19 cellular contexts compared by ENCODE assay signal in the genomic region with DNA sequence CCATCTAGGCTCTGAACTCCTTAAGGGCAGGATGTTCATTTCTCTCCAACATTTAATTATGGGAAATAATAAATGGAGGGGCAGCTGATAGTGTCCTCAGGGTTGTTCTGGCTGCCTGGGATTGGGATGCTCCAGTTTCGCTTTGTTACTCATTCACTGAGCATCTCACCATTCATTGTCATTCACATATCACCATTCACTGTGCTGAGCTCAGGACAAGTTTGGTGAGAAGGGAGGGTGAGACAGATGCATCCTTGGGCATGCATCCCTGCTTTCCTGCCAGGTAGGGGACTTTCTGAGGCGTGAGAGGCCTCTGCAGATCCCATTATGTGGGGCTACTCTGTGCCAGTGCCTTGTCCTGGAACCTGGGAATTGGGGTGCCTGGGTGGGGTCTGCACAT.
DNase-seq lines count a peak whose midpoint lies in the region; TF ChIP-seq lines count a peak whose summit lies in the region.
"Had no signal": no experiment of that assay in that cellular context is flagged by ENCODE, and none has a peak within 500 bp of the region (broad histone marks: within the 10 kb centered on the region; RNA-seq: fewer than 3 reads in every experiment).

No MANE protein-coding gene starts in this region.

- H3K4me3 ChIP-seq in NT2/D1 (ENCODE audit: insufficient read length, low read depth) (no peak overlapping the region), esophagus muscularis mucosa (no peak overlapping the region), neuronal stem cell (ENCODE audit: low read length in 2 of 2) (no peak overlapping the region), hepatocyte (no peak overlapping the region), colonic mucosa (no peak overlapping the region)
- H3K4me3 ChIP-seq: A549; BLaER1 treated with 17β-estradiol and CSF1 and Interleukin-3, amounts not matched to agents 10 nM and 100 nM had no signal

- no peak overlapping the region for H2BK15ac ChIP-seq in neuronal stem cell (ENCODE audit: low read length)

- peak overlapping the region; percentile 57 for H3K18ac ChIP-seq in neuronal stem cell (ENCODE audit: low read length)

- H3K9me3 ChIP-seq in NT2/D1 (ENCODE audit: insufficient read depth, low read length) (no peaks in the 10 kb centered on the region), esophagus muscularis mucosa (no peaks in the 10 kb centered on the region), neuronal stem cell (replicated peaks in 1 of 2; ENCODE audit: control insufficient read depth in 2 of 2, insufficient read depth in 1 of 2, low read depth in 1 of 2, low read length in 2 of 2) (peaks cover 0 to 2% of the 10 kb centered on the region in 2 donors), hepatocyte (ENCODE audit: low read depth) (no peaks in the 10 kb centered on the region), colonic mucosa (no peaks in the 10 kb centered on the region)
- H3K9me3 ChIP-seq: A549; BE2C; BLaER1 treated with 17β-estradiol and CSF1 and Interleukin-3, amounts not matched to agents 10 nM and 100 nM; Caco-2 had no signal

- H4K91ac ChIP-seq in neuronal stem cell (ENCODE audit: low read depth, low read length, poor library complexity) = no peak overlapping the region

- TF ChIP-seq EP300 in esophagus muscularis mucosa (IDR thresholded peaks at IDR 0.05) = no peak

- DNase-seq in NT2/D1 (ENCODE audit: low read depth, low spot score) (peak; percentile 36), esophagus muscularis mucosa (ENCODE audit: extremely low spot score) (peak; percentile 87), neuronal stem cell (ENCODE audit: low spot score) (no peak), islet precursor cell (no peak), hepatocyte (ENCODE audit: low spot score) (no peak), NCI-H1930 (lab: John Stamatoyannopoulos, UW) (no peak), colonic mucosa (no peak)
- DNase-seq: ACHN; AML-193; BE2C; Caco-2; CD4-positive, alpha-beta memory T cell; DMS153; DND-41; H7 had no signal

- H4K8ac ChIP-seq in neuronal stem cell (ENCODE audit: low read depth, low read length) = no peak overlapping the region

- no peak overlapping the region for H3K9ac ChIP-seq in NT2/D1 (ENCODE audit: insufficient read length, low read depth)
- H3K9ac ChIP-seq in neuronal stem cell (ENCODE audit: low read depth, low read length, poor library complexity) = no peak overlapping the region
- H3K9ac ChIP-seq in colonic mucosa (ENCODE audit: low read depth in 2 of 2, low read length in 2 of 2) = no peak overlapping the region
- H3K9ac ChIP-seq: BLaER1 treated with 17β-estradiol and CSF1 and Interleukin-3, amounts not matched to agents 10 nM and 100 nM had no signal

- no peak overlapping the region for H3K23ac ChIP-seq in neuronal stem cell (ENCODE audit: low read depth, low read length, poor library complexity)

- H3K14ac ChIP-seq in neuronal stem cell (ENCODE audit: low read length) = no peak overlapping the region

- no peaks in the 10 kb centered on the region for H4K20me1 ChIP-seq in hepatocyte (ENCODE audit: insufficient read depth, poor library complexity, severe bottlenecking)
- H4K20me1 ChIP-seq: BLaER1 treated with 17β-estradiol and CSF1 and Interleukin-3, amounts not matched to agents 10 nM and 100 nM had no signal

- no peaks in the 10 kb centered on the region for H3K9me2 ChIP-seq in hepatocyte (replicated peaks; ENCODE audit: insufficient read depth)

- no peak for TF ChIP-seq POLR2A in esophagus muscularis mucosa (IDR thresholded peaks at IDR 0.05; ENCODE audit: low read depth)

- no peak overlapping the region for H3K4me2 ChIP-seq in neuronal stem cell (ENCODE audit: insufficient read depth, low read length, poor library complexity, severe bottlenecking)
- no peak overlapping the region for H3K4me2 ChIP-seq in hepatocyte
- H3K4me2 ChIP-seq: A549; BLaER1 treated with 17β-estradiol and CSF1 and Interleukin-3, amounts not matched to agents 10 nM and 100 nM had no signal

- no peak overlapping the region for H2BK12ac ChIP-seq in neuronal stem cell (ENCODE audit: low read length)

- no peak overlapping the region for H2AFZ ChIP-seq in neuronal stem cell (ENCODE audit: low read length)
- no peak overlapping the region for H2AFZ ChIP-seq in hepatocyte

- H2BK120ac ChIP-seq in neuronal stem cell (ENCODE audit: low read depth, low read length) = no peak overlapping the region

- TF ChIP-seq CTCF in C4-2B (conservative IDR thresholded peaks at IDR 0.05) = no peak
- TF ChIP-seq CTCF in esophagus muscularis mucosa (IDR thresholded peaks at IDR 0.05) = no peak
- no peak for TF ChIP-seq CTCF in hepatocyte (IDR thresholded peaks at IDR 0.05; ENCODE audit: poor library complexity)
- TF ChIP-seq CTCF in colonic mucosa (IDR thresholded peaks at IDR 0.05) = no peak

- peak overlapping the region; percentile 90; the same call in 1 of the 2 replicates for H3K27ac ChIP-seq in C4-2B
- no peak overlapping the region for H3K27ac ChIP-seq in esophagus muscularis mucosa (replicated peaks in 1 of 4)
- H3K27ac ChIP-seq in neuronal stem cell (replicated peaks; ENCODE audit: low read length) = no peak overlapping the region
- no peak overlapping the region for H3K27ac ChIP-seq in hepatocyte
- no peak overlapping the region for H3K27ac ChIP-seq in colonic mucosa
- H3K27ac ChIP-seq: 22Rv1; A549; BLaER1 treated with 17β-estradiol and CSF1 and Interleukin-3, amounts not matched to agents 10 nM and 100 nM had no signal

- H3K4ac ChIP-seq in neuronal stem cell (ENCODE audit: low read length) = no peak overlapping the region

- WGBS in esophagus muscularis mucosa = 92% methylated on average over 2 of the region's 2 CpGs
- WGBS in neuronal stem cell (ENCODE audit: extremely low coverage in 2 of 2, insufficient read length in 2 of 2, insufficient replicate concordance in 1 of 2), 2 donors = no CpG with 5 or more reads among the region's 2 CpGs
- WGBS in hepatocyte (ENCODE audit: low lambda C conversion rate, missing lambda C conversion rate) = 84% methylated on average over 2 of the region's 2 CpGs

- no peaks in the 10 kb centered on the region for H3K79me1 ChIP-seq in neuronal stem cell (ENCODE audit: low read depth, low read length)

- H2AK5ac ChIP-seq in neuronal stem cell (ENCODE audit: low read depth, low read length) = no peak overlapping the region

- H3K79me2 ChIP-seq in hepatocyte = no peaks in the 10 kb centered on the region

- peak overlapping the region; percentile 22 for H2BK5ac ChIP-seq in neuronal stem cell (ENCODE audit: low read length)

- intact Hi-C loops in esophagus muscularis mucosa (cut with DNase I) = no loop called here
- intact Hi-C loops in colonic mucosa (cut with DNase I) = no loop called here

- H3K36me3 ChIP-seq in NT2/D1 (ENCODE audit: insufficient read depth, insufficient read length, low read length) (no peaks in the 10 kb centered on the region), esophagus muscularis mucosa (no peaks in the 10 kb centered on the region), neuronal stem cell (replicated peaks in 1 of 2; ENCODE audit: control insufficient read depth in 2 of 2, insufficient read depth in 2 of 2, low read length in 2 of 2) (no peaks in the 10 kb centered on the region), hepatocyte (replicated peaks; ENCODE audit: insufficient read depth, low read depth) (no peaks in the 10 kb centered on the region), colonic mucosa (no peaks in the 10 kb centered on the region)
- H3K36me3 ChIP-seq: BE2C; BLaER1 treated with 17β-estradiol and CSF1 and Interleukin-3, amounts not matched to agents 10 nM and 100 nM had no signal

- H3K27me3 ChIP-seq in NT2/D1 (ENCODE audit: insufficient read depth, insufficient read length) (no peaks in the 10 kb centered on the region), esophagus muscularis mucosa (no peaks in the 10 kb centered on the region), neuronal stem cell (ENCODE audit: control insufficient read depth in 3 of 3, insufficient read depth in 3 of 3, low read depth in 1 of 3, low read length in 3 of 3) (no peaks in the 10 kb centered on the region), hepatocyte (no peaks in the 10 kb centered on the region), colonic mucosa (no peaks in the 10 kb centered on the region)
- H3K27me3 ChIP-seq: BE2C; BLaER1 treated with 17β-estradiol and CSF1 and Interleukin-3, amounts not matched to agents 10 nM and 100 nM had no signal

- peaks cover 26% of the 10 kb centered on the region for H3K4me1 ChIP-seq in NT2/D1 (ENCODE audit: insufficient read depth, insufficient read length)
- no peaks in the 10 kb centered on the region for H3K4me1 ChIP-seq in esophagus muscularis mucosa
- H3K4me1 ChIP-seq in neuronal stem cell (ENCODE audit: control insufficient read depth in 2 of 2, insufficient read depth in 1 of 2, low read depth in 1 of 2, low read length in 2 of 2) = peaks cover 0 to 22% of the 10 kb centered on the region in 2 donors
- H3K4me1 ChIP-seq in hepatocyte (ENCODE audit: insufficient read depth) = no peaks in the 10 kb centered on the region
- no peaks in the 10 kb centered on the region for H3K4me1 ChIP-seq in colonic mucosa
- H3K4me1 ChIP-seq: A549; BE2C; BLaER1 treated with 17β-estradiol and CSF1 and Interleukin-3, amounts not matched to agents 10 nM and 100 nM; Caco-2 had no signal

Comparison
In these comparisons a context has a peak if more than half of its experiments do, and no peak if none do; other contexts are left out.
1. DNase-seq: peak in NT2/D1 (single experiment) and esophagus muscularis mucosa (single experiment); none in neuronal stem cell (single experiment), islet precursor cell (single experiment), hepatocyte (single experiment), NCI-H1930 (0 of 2) and colonic mucosa (single experiment).